Comparison of ENCODE assay signal across 27 cellular contexts in genomic region chr2:137937246-137937645, GRCh38. TPM values are rescaled to one million over a fixed set of nuclear protein-coding genes. Genes with fewer than 3 reads are reported as not detected.
"Had no signal": no experiment of that assay in that cellular context is flagged by ENCODE, and none has a peak within 500 bp of the region (broad histone marks: within the 10 kb centered on the region; RNA-seq: fewer than 3 reads in every experiment).

No MANE protein-coding gene starts in this region.

- H3K36me3 ChIP-seq: esophagus muscularis mucosa, gastroesophageal sphincter, left ventricle myocardium inferior, spleen, stomach, thoracic aorta, transverse colon had no signal

- H3K9me3 ChIP-seq: esophagus muscularis mucosa, gastroesophageal sphincter, left ventricle myocardium inferior, psoas muscle, spleen, stomach, thoracic aorta had no signal

- H3K27me3 ChIP-seq: dorsolateral prefrontal cortex, esophagus muscularis mucosa, gastroesophageal sphincter, spleen, stomach, transverse colon had no signal

- H3K4me1 Mint-ChIP-seq: immature natural killer cell; naive thymus-derived CD4-positive, alpha-beta T cell had no signal

- H3K27ac ChIP-seq: dorsolateral prefrontal cortex, epithelial cell of prostate, esophagus muscularis mucosa, gastroesophageal sphincter, left ventricle myocardium inferior, parathyroid adenoma, psoas muscle, spleen, stomach, thoracic aorta, transverse colon had no signal

- ATAC-seq: gastroesophageal sphincter; left cardiac atrium; naive thymus-derived CD4-positive, alpha-beta T cell; psoas muscle had no signal

- H3K4me3 ChIP-seq: dorsolateral prefrontal cortex, esophagus muscularis mucosa, gastroesophageal sphincter, left ventricle myocardium inferior, lung, psoas muscle, spleen, stomach, thoracic aorta, transverse colon had no signal

- H3K9ac ChIP-seq: parathyroid adenoma had no signal

- H3K79me2 ChIP-seq: parathyroid adenoma had no signal

- FAIRE-seq: endometrium, kidney had no signal

- H3K27ac Mint-ChIP-seq: immature natural killer cell; naive thymus-derived CD4-positive, alpha-beta T cell; nephron progenitor cell had no signal

- H3K4me1 ChIP-seq: esophagus muscularis mucosa, gastroesophageal sphincter, left ventricle myocardium inferior, parathyroid adenoma, psoas muscle, spleen had no signal

- DNase-seq: cortex of kidney; dorsolateral prefrontal cortex; effector memory CD4-positive, alpha-beta T cell; glutamatergic neuron; immature natural killer cell; kidney; left cardiac atrium; left ventricle myocardium inferior; naive thymus-derived CD4-positive, alpha-beta T cell; nephron progenitor cell; psoas muscle; retina; spleen; stimulated activated CD4-positive, alpha-beta T cell treated with anti-CD3 and anti-CD28 coated beads, Interleukin-15, amount 100 ng/mL, for 24 hours; stimulated activated CD4-positive, alpha-beta T cell treated with anti-CD3 and anti-CD28 coated beads, Interleukin-1b, Interleukin-23, amount 100 ng/mL, for 48 hours; stimulated activated CD4-positive, alpha-beta T cell treated with anti-CD3 and anti-CD28 coated beads, Interleukin-4, amount 100 ng/mL, for 4 hours; stimulated activated naive CD4-positive, alpha-beta T cell; stomach; substantia nigra; transverse colon had no signal

- H3K36me3 Mint-ChIP-seq: immature natural killer cell; naive thymus-derived CD4-positive, alpha-beta T cell had no signal

- H3K4me3 Mint-ChIP-seq: immature natural killer cell; naive thymus-derived CD4-positive, alpha-beta T cell; nephron progenitor cell had no signal

- H2AFZ ChIP-seq: parathyroid adenoma had no signal

RNA-seq across cellular contexts. Expression of gene HNMT, which starts 27.0 kb away (rescaled TPM):
- polyA plus RNA-seq: naive thymus-derived CD4-positive, alpha-beta T cell had no signal
